ENCODE assay signal across 1 cellular context in the genomic region with DNA sequence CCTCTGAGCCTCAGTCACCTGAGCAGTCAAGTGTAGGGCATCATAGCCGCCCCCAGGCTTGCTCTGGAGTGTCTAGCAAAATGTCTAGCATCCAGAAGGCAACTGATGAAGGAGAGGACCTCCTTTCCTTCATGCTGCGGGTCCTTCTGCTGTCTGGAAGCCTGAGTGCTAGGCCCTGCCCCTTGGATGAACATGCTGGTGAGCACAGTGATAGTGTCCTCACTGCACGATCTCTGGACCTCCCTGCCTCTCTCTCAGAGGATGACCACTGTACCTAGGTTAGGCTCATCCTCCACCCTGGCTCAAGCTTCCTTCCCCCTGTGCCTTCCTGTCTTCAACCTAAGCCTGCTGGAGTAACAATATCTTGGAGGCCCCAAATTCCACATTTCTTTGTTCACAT.
TF ChIP-seq lines count a peak whose summit lies in the region.

No MANE protein-coding gene starts in this region.

TF ChIP-seq in H1, 55 proteins besides CTCF, POLR2A, EP300 and RAD21:
- TF ChIP-seq TBP (IDR thresholded peaks at IDR 0.05; ENCODE audit: low read depth, low read length) (no peak), POLR2AphosphoS5 (IDR thresholded peaks at IDR 0.05; ENCODE audit: low read depth, low read length) (no peak), E2F6 (IDR thresholded peaks at IDR 0.05) (no peak), JUN (IDR thresholded peaks at IDR 0.05; ENCODE audit: low read depth, low read length) (no peak), TAF7 (optimal IDR thresholded peaks at IDR 0.05; ENCODE audit: borderline replicate concordance, low read depth, low read length) (no peak), TCF12 (IDR thresholded peaks at IDR 0.05; ENCODE audit: low read depth, low read length) (no peak)
